Comparison of ENCODE assay signal across 8 cellular contexts in the genomic region with DNA sequence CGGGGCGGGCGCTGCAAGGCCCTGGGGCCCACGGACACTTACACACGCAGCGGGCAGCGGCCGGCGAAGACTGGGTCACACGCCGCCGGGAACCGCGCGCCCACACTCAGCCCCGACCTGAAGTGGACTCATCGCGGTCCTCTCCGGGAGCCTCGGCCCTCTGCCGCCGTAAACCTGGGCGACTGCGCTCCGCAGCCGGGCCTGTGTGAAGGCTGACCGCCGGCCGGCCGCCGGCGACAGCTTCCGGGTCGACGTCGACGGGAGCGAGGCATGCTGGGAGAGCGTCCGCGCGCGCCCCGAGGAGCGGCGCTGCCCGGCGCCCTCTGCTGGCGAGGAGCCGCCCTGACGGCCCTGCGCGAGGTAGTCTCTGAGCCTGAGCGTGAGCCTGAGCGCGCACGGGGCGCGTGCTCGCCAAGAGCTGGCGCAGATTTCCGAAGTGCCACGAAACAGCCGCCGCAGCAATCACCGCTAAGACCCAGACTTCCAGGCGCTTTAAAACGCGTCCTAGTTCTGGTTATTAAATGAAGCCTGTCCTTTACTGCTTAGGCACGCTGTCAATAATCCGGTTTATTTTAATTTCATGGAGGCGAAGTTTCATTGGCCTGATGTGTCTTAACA. TPM values are rescaled to one million over a fixed set of nuclear protein-coding genes. Genes with fewer than 3 reads are reported as not detected.
A peak's percentile ranks its signal among the peaks of the same experiment; 100 is the strongest.
DNase-seq lines count a peak whose midpoint lies in the region; ATAC-seq and TF ChIP-seq lines count a peak whose summit lies in the region.

SNX19 (minus strand) TSS at position 242 of the 618 bp plus-strand sequence. CDS start 540 bp downstream, outside the sequence.

- H3K4me3 Mint-ChIP-seq in activated naive CD8-positive, alpha-beta T cell treated with anti-CD3 and anti-CD28 coated beads, Interleukin-2, amount 50 U/mL, for 24 hours, result peak within 1 kb of the TSS; percentile 78

- peak within 1 kb of the TSS; percentile 95 for H3K14ac ChIP-seq in trophoblast cell (ENCODE audit: low read length)

- DNase-seq in NCI-H1092 (lab: John Stamatoyannopoulos, UW) (peak; percentile 87), SW480 (ENCODE audit: low spot score) (peak; percentile 85), cardiac muscle cell (ENCODE audit: low read depth in 1 of 2, low spot score in 1 of 2) (peak; percentile 94 to 96), trophoblast cell (peak; percentile 93 to 97), tibial nerve (ENCODE audit: low spot score in 2 of 2) (peak; percentile 76)
- peak; percentile 91 for DNase-seq in activated naive CD8-positive, alpha-beta T cell treated with anti-CD3 and anti-CD28 coated beads, Interleukin-2, amount 50 U/mL, for 24 hours

- peak; percentile 96 for TF ChIP-seq CTCF in GM12873 (IDR thresholded peaks at IDR 0.05; ENCODE audit: insufficient read depth, low read depth, low read length, missing control alignments)
- TF ChIP-seq CTCF in cardiac muscle cell (IDR thresholded peaks at IDR 0.05; ENCODE audit: low read depth, low read length), result peak; percentile 92
- TF ChIP-seq CTCF in tibial nerve (IDR thresholded peaks at IDR 0.05), result peak; percentile 91 to 100 (median 98)

- peak within 1 kb of the TSS; percentile 90 for H4K91ac ChIP-seq in trophoblast cell (ENCODE audit: low read depth, low read length)

- peaks cover 6% of the 10 kb centered on the region for H3K79me2 ChIP-seq in trophoblast cell (ENCODE audit: control insufficient read depth, insufficient read depth, low read length, poor library complexity)

- peak within 1 kb of the TSS; percentile 80 for H3K27ac ChIP-seq in cardiac muscle cell
- peak within 1 kb of the TSS; percentile 36 for H3K27ac ChIP-seq in trophoblast cell (ENCODE audit: low read depth, low read length)
- H3K27ac ChIP-seq in tibial nerve, result peak within 1 kb of the TSS; percentile 50 to 87 (median 82)

- ATAC-seq in HG02610 (IDR thresholded peaks at IDR 0.05; ENCODE audit: unreplicated experiment), result peak; percentile 99
- peak; percentile 100 for ATAC-seq in activated naive CD8-positive, alpha-beta T cell treated with anti-CD3 and anti-CD28 coated beads, Interleukin-2, amount 50 U/mL, for 24 hours

- H3K9me3 ChIP-seq in cardiac muscle cell (ENCODE audit: low read depth), result no peaks in the 10 kb centered on the region
- H3K9me3 ChIP-seq in trophoblast cell (ENCODE audit: insufficient read depth, low read depth, low read length), result peaks cover 3% of the 10 kb centered on the region
- no peaks in the 10 kb centered on the region for H3K9me3 ChIP-seq in tibial nerve

- peak within 1 kb of the TSS; percentile 89 for H3K4ac ChIP-seq in trophoblast cell (ENCODE audit: low read depth, low read length)

- H3K36me3 ChIP-seq in cardiac muscle cell, result peaks cover 17% of the 10 kb centered on the region
- H3K36me3 ChIP-seq in trophoblast cell (ENCODE audit: control insufficient read depth in 1 of 2, insufficient read depth in 2 of 2, low read length in 2 of 2), result peaks cover 13 to 14% of the 10 kb centered on the region in 2 experiments
- H3K36me3 ChIP-seq in tibial nerve, result peaks cover 0 to 38% (median 0%) of the 10 kb centered on the region in 3 donors

- H2BK120ac ChIP-seq in trophoblast cell (ENCODE audit: insufficient read depth, low read length, poor library complexity), result peak within 1 kb of the TSS; percentile 92

- peaks cover 19% of the 10 kb centered on the region for H3K4me1 Mint-ChIP-seq in activated naive CD8-positive, alpha-beta T cell treated with anti-CD3 and anti-CD28 coated beads, Interleukin-2, amount 50 U/mL, for 24 hours

- peak within 1 kb of the TSS; percentile 94 for H2AFZ ChIP-seq in trophoblast cell (ENCODE audit: insufficient read depth, low read length, poor library complexity)

- H3K4me1 ChIP-seq in cardiac muscle cell (ENCODE audit: low read depth) (no peaks in the 10 kb centered on the region), trophoblast cell (ENCODE audit: control insufficient read depth in 1 of 2, insufficient read depth in 2 of 2, low read length in 2 of 2) (peaks cover 5 to 6% of the 10 kb centered on the region in 2 experiments), tibial nerve (peaks cover 0 to 35% (median 10%) of the 10 kb centered on the region in 4 donors)

- H4K8ac ChIP-seq in trophoblast cell (ENCODE audit: low read depth, low read length), result peak within 1 kb of the TSS; percentile 100

- H3K23ac ChIP-seq in trophoblast cell (ENCODE audit: low read length), result no peak within 1 kb of the TSS

- peak within 1 kb of the TSS; percentile 56 for H3K27ac Mint-ChIP-seq in activated naive CD8-positive, alpha-beta T cell treated with anti-CD3 and anti-CD28 coated beads, Interleukin-2, amount 50 U/mL, for 24 hours

- peaks cover 4% of the 10 kb centered on the region for H3K79me1 ChIP-seq in trophoblast cell (ENCODE audit: low read length)

- peak; percentile 87 to 90 for TF ChIP-seq POLR2A in tibial nerve (IDR thresholded peaks at IDR 0.05)

- no CpG with 5 or more reads among the region's 72 CpGs for WGBS in trophoblast cell (ENCODE audit: extremely low coverage, insufficient coverage, insufficient read length)
- WGBS in tibial nerve, 2 donors, result 1% methylated on average over 12 to 22 of the region's 72 CpGs

- TF ChIP-seq EP300 in tibial nerve (IDR thresholded peaks at IDR 0.05), result peak in 1 of 2 donors; percentile 88

- H3K27me3 Mint-ChIP-seq in activated naive CD8-positive, alpha-beta T cell treated with anti-CD3 and anti-CD28 coated beads, Interleukin-2, amount 50 U/mL, for 24 hours, result peaks cover 6% of the 10 kb centered on the region

- peak within 1 kb of the TSS; percentile 93 for H3K18ac ChIP-seq in trophoblast cell (ENCODE audit: low read length)

- peaks cover 12% of the 10 kb centered on the region for H3K9me3 Mint-ChIP-seq in activated naive CD8-positive, alpha-beta T cell treated with anti-CD3 and anti-CD28 coated beads, Interleukin-2, amount 50 U/mL, for 24 hours

- peak within 1 kb of the TSS; percentile 96 for H4K12ac ChIP-seq in trophoblast cell (ENCODE audit: low read depth, low read length)

- H3K9ac ChIP-seq in trophoblast cell (ENCODE audit: low read length), result peak within 1 kb of the TSS; percentile 94

- peak within 1 kb of the TSS; percentile 74 for H3K4me3 ChIP-seq in cardiac muscle cell
- H3K4me3 ChIP-seq in trophoblast cell (ENCODE audit: low read depth, low read length), result peak within 1 kb of the TSS; percentile 93
- peak within 1 kb of the TSS; percentile 70 to 95 (median 94) for H3K4me3 ChIP-seq in tibial nerve

- H3K27me3 ChIP-seq in cardiac muscle cell (peaks cover 4% of the 10 kb centered on the region), trophoblast cell (ENCODE audit: insufficient read depth, low read length) (no peaks in the 10 kb centered on the region), tibial nerve (no peaks in the 10 kb centered on the region)

- H2BK12ac ChIP-seq in trophoblast cell (ENCODE audit: low read length), result no peak within 1 kb of the TSS

- peak within 1 kb of the TSS; percentile 37 for H2AK5ac ChIP-seq in trophoblast cell (ENCODE audit: low read length)

- peak within 1 kb of the TSS; percentile 31 for H2BK5ac ChIP-seq in trophoblast cell (ENCODE audit: low read depth, low read length, poor library complexity)

- peak within 1 kb of the TSS; percentile 76 for H3K4me2 ChIP-seq in trophoblast cell (ENCODE audit: low read length)

- peaks cover 36% of the 10 kb centered on the region for H3K36me3 Mint-ChIP-seq in activated naive CD8-positive, alpha-beta T cell treated with anti-CD3 and anti-CD28 coated beads, Interleukin-2, amount 50 U/mL, for 24 hours (ENCODE audit: low read depth)

RNA-seq across cellular contexts. Expression of gene SNX19, which starts in this region (rescaled TPM):
- total RNA-seq in cardiac muscle cell (53.1 and 60.7 TPM in 2 replicates), tibial nerve (100 to 1,000 TPM in 3 of 4 donors, 10 to 100 TPM in 1; 94.2 to 141 (median 105) TPM)
- 25.7 and 27.9 TPM in 2 replicates for polyA plus RNA-seq in cardiac muscle cell
- polyA plus RNA-seq in trophoblast cell (2013), result 22.9 and 23.5 TPM in 2 replicates

Comparison
In these comparisons a context has a peak if more than half of its experiments do, and no peak if none do; other contexts are left out.
1. Peak in every context shown above with its lines: DNase-seq, ATAC-seq, H3K4me3 ChIP-seq and H3K27ac ChIP-seq.